In the genomic region with DNA sequence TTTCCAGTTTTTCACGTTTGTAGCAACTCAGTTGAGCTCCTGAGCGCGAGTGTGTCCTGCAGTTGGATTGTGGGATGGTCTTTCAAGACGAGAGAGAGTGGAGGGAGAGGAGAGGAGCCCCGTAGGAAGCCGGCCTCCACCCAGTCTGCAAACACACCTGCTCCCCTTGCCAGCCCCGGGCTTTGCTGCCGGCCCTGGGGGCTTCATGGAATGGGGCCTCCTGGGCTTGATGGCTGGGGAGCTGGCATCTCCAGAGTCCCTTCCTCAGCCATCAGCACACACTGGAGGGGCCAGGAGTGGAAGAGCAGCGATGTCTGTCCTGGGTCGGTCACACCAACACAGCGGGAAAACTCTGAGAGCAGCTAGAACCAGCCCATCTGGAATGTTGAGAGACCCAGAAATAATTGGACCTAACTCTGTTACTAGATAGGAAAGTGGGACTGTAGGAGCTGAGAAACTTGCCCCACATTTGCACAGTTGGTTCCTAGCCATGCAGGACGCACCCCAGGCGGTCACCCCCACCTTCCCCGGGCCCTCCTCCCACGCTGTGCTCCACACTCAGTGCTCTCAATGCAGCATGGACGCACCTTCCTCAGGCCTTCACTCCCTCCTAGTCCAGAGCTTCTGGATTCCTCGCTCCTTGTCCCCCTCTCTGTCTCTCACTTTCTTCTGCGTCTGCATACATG, we compare ENCODE assay signal across 13 cellular contexts.
"Had no signal": no experiment of that assay in that cellular context is flagged by ENCODE, and none has a peak within 500 bp of the region (broad histone marks: within the 10 kb centered on the region; RNA-seq: fewer than 3 reads in every experiment).

No MANE protein-coding gene starts in this region.

- H3K36me3 ChIP-seq: left lung had no signal

- H3K4me3 ChIP-seq: hepatocyte, left lung, skin epidermis had no signal

- H3K4me1 ChIP-seq: left lung had no signal

- DNase-seq: activated B cell treated with CpG ODN at 0.5 μM for 24 hours; activated CD4-positive, alpha-beta T cell treated with anti-CD3 and anti-CD28 coated beads, Interleukin-2, amount 10 ng/mL, durations not matched to agents 7 days and 5 days; activated naive CD4-positive, alpha-beta T cell treated with anti-CD3 and anti-CD28 coated beads, Interleukin-2, amount 10 ng/mL, durations not matched to agents 7 days and 5 days; naive thymus-derived CD8-positive, alpha-beta T cell; retina; stimulated activated CD4-positive, alpha-beta T cell treated with anti-CD3 and anti-CD28 coated beads, Interleukin-4, amount 100 ng/mL, for 24 hours; stimulated activated naive CD8-positive, alpha-beta T cell treated with anti-CD3 and anti-CD28 coated beads, Interleukin-15, Interleukin-2, amounts not matched to agents 100 U/mL and 50 U/mL, for 24 hours; T-helper 2 cell had no signal

- ATAC-seq: activated T-helper 17 cell treated with anti-CD3 and anti-CD28 coated beads, Interleukin-2, amount 50 U/mL, for 72 hours; esophagus mucosa; left lung; naive thymus-derived CD8-positive, alpha-beta T cell; stimulated activated naive CD8-positive, alpha-beta T cell treated with anti-CD3 and anti-CD28 coated beads, Interleukin-15, Interleukin-2, amounts not matched to agents 100 U/mL and 50 U/mL, for 24 hours had no signal

- H3K27ac ChIP-seq: hepatocyte, left lung, skin epidermis had no signal

- H3K27me3 ChIP-seq: hepatocyte, left lung had no signal
